In genomic region chr13:112395022-112395421, GRCh38 we compare ENCODE assay signal across 11 cellular contexts. TPM values are rescaled to one million over a fixed set of nuclear protein-coding genes. Genes with fewer than 3 reads are reported as not detected.
A peak's percentile ranks its signal among the peaks of the same experiment; 100 is the strongest.
DNase-seq lines count a peak whose midpoint lies in the region; ATAC-seq and TF ChIP-seq lines count a peak whose summit lies in the region.
"Not testable (repeated sequence)": the region's sequence is repeated elsewhere in the genome, so short reads cannot be mapped to it uniquely, and the experiment has no call there.
"Had no signal": no experiment of that assay in that cellular context is flagged by ENCODE, and none has a peak within 500 bp of the region (broad histone marks: within the 10 kb centered on the region; RNA-seq: fewer than 3 reads in every experiment).

No MANE protein-coding gene starts in this region.

- POLR2A ChIA-PET in HCT116 (lab: Charles Lee) (interaction anchor here (1.7 kb wide), 1 partner anchor 1440 kb away, joined by 6 read pairs; no protein-coding TSS in a partner anchor), Panc1 (lab: Charles Lee) (interaction anchor here (0.7 kb wide), 1 partner anchor 1512 kb away, joined by 3 read pairs; no protein-coding TSS in a partner anchor)

- not testable (repeated sequence) for H3K79me2 ChIP-seq in HCT116 (ENCODE audit: insufficient read depth, low read length)

- not testable (repeated sequence) for H3K4me2 ChIP-seq in HCT116 (ENCODE audit: low read length)

- not testable (repeated sequence) for TF ChIP-seq RAD21 in HCT116 (IDR thresholded peaks at IDR 0.05; ENCODE audit: low read depth)

- H3K27ac Mint-ChIP-seq in stimulated activated effector memory CD8-positive, alpha-beta T cell treated with anti-CD3 and anti-CD28 coated beads, Interleukin-12 subunit alpha, Interleukin-12 subunit beta, amount 100 ng/mL, for 72 hours = not testable (repeated sequence)

- H3K9me2 ChIP-seq in HCT116 (ENCODE audit: insufficient read depth) = not testable (repeated sequence)

- ATAC-seq in HCT116 = peak; percentile 77
- ATAC-seq in Panc1 = peak; percentile 65
- ATAC-seq in activated CD4-positive, CD25-positive, alpha-beta regulatory T cell treated with anti-CD3 and anti-CD28 coated beads, Interleukin-2, amount 50 U/mL, for 24 hours = peak; percentile 65 to 80
- peak; percentile 31 for ATAC-seq in mucosa of descending colon
- peak; percentile 40 for ATAC-seq in stimulated activated effector memory CD8-positive, alpha-beta T cell treated with anti-CD3 and anti-CD28 coated beads, Interleukin-12 subunit alpha, Interleukin-12 subunit beta, amount 100 ng/mL, for 72 hours

- not testable (repeated sequence) for H4K20me1 ChIP-seq in HCT116 (ENCODE audit: insufficient read depth)

- H3K9ac ChIP-seq in HCT116 (ENCODE audit: low read length) = not testable (repeated sequence)

- H3K4me1 Mint-ChIP-seq in stimulated activated effector memory CD8-positive, alpha-beta T cell treated with anti-CD3 and anti-CD28 coated beads, Interleukin-12 subunit alpha, Interleukin-12 subunit beta, amount 100 ng/mL, for 72 hours = not testable (repeated sequence)

- H3K4me3 ChIP-seq in HCT116 (replicated peaks in 1 of 2; ENCODE audit: low read depth in 1 of 2, low read length in 2 of 2); Panc1 (ENCODE audit: low read depth in 2 of 2, low read length in 2 of 2); foreskin fibroblast (ENCODE audit: low read depth in 1 of 2, low read length in 2 of 2); mucosa of descending colon: not testable (repeated sequence)

- in situ Hi-C loops in Caki2 (cut with HindIII; ENCODE audit: low pct_unique_long_range_greater_than_20kb, low sequenced_read_pairs); Panc1 (cut with HindIII; ENCODE audit: low pct_unique_long_range_greater_than_20kb, low sequenced_read_pairs): not testable (repeated sequence)

- DNase-seq in Caki2 (ENCODE audit: low read depth) = peak; percentile 2
- DNase-seq in HCT116 (ENCODE audit: low read depth, low spot score); Panc1 (ENCODE audit: low read depth, low spot score); mucosa of descending colon; stimulated activated effector memory CD8-positive, alpha-beta T cell treated with anti-CD3 and anti-CD28 coated beads, Interleukin-12 subunit alpha, Interleukin-12 subunit beta, amount 100 ng/mL, for 72 hours (ENCODE audit: low spot score in 2 of 2): not testable (repeated sequence)
- peak; percentile 5 for DNase-seq in astrocyte of the hippocampus (ENCODE audit: low read depth, low spot score)
- peak; percentile 6 to 35 for DNase-seq in foreskin fibroblast

- not testable (repeated sequence) for H3K4me3 Mint-ChIP-seq in stimulated activated effector memory CD8-positive, alpha-beta T cell treated with anti-CD3 and anti-CD28 coated beads, Interleukin-12 subunit alpha, Interleukin-12 subunit beta, amount 100 ng/mL, for 72 hours

- TF ChIP-seq CTCF in HCT116 (IDR thresholded peaks at IDR 0.05 in 2 of 3, conservative IDR thresholded peaks at IDR 0.05 in 1 of 3; ENCODE audit: borderline replicate concordance in 1 of 3, insufficient read depth in 1 of 3, low read depth in 2 of 3, low read length in 2 of 3); Panc1 (IDR thresholded peaks at IDR 0.05); foreskin fibroblast (IDR thresholded peaks at IDR 0.05; ENCODE audit: low read depth, low read length); mucosa of descending colon (IDR thresholded peaks at IDR 0.05): not testable (repeated sequence)

- H3K4me1 ChIP-seq in HCT116 (ENCODE audit: control insufficient read depth in 1 of 2, insufficient read depth in 2 of 2, low read length in 2 of 2); Panc1 (ENCODE audit: control insufficient read depth, insufficient read depth, low read length); mucosa of descending colon (ENCODE audit: low read depth): not testable (repeated sequence)

- RAD21 ChIA-PET in HCT116 (lab: Charles Lee; ENCODE audit: low non-redundant PET in 1 of 2, low total read pairs in 2 of 2, uncharacterized antibody in 2 of 2, unreplicated experiment in 2 of 2) = not testable (repeated sequence)

- TF ChIP-seq POLR2A in HCT116 (IDR thresholded peaks at IDR 0.05; ENCODE audit: borderline replicate concordance, extremely low read depth, insufficient read depth, insufficient read length) = not testable (repeated sequence)

- not testable (repeated sequence) for H3K27ac ChIP-seq in HCT116 (ENCODE audit: low read depth, low read length); Panc1 (ENCODE audit: low read length)

- intact Hi-C loops in HCT116 (cut with micrococcal nuclease); Panc1 (cut with micrococcal nuclease; ENCODE audit: unreplicated experiment); mucosa of descending colon (cut with DNase I, micrococcal nuclease): not testable (repeated sequence)

- not testable (repeated sequence) for H3K9me3 ChIP-seq in HCT116 (ENCODE audit: control insufficient read depth in 1 of 2, insufficient read depth in 1 of 2, low read depth in 1 of 2, low read length in 2 of 2); Panc1 (ENCODE audit: control insufficient read depth, insufficient read depth, low read depth, low read length); mucosa of descending colon

- H3K9me3 Mint-ChIP-seq in stimulated activated effector memory CD8-positive, alpha-beta T cell treated with anti-CD3 and anti-CD28 coated beads, Interleukin-12 subunit alpha, Interleukin-12 subunit beta, amount 100 ng/mL, for 72 hours = not testable (repeated sequence)

- not testable (repeated sequence) for H3K36me3 Mint-ChIP-seq in stimulated activated effector memory CD8-positive, alpha-beta T cell treated with anti-CD3 and anti-CD28 coated beads, Interleukin-12 subunit alpha, Interleukin-12 subunit beta, amount 100 ng/mL, for 72 hours

- not testable (repeated sequence) for H3K27me3 ChIP-seq in HCT116 (ENCODE audit: insufficient read depth, low read length); Panc1 (ENCODE audit: control insufficient read depth, insufficient read depth, low read length)

- H2AFZ ChIP-seq in HCT116 (ENCODE audit: low read depth, low read length, poor library complexity, severe bottlenecking) = not testable (repeated sequence)

- H3K36me3 ChIP-seq in HCT116 (ENCODE audit: control insufficient read depth in 1 of 2, insufficient read depth in 2 of 2, low read length in 2 of 2); Panc1 (ENCODE audit: control insufficient read depth, insufficient read depth, low read length); mucosa of descending colon (ENCODE audit: low read depth): not testable (repeated sequence)

- CTCF ChIA-PET in HCT116 (lab: Charles Lee); Panc1 (lab: Charles Lee): not testable (repeated sequence)

- not testable (repeated sequence) for BruUV-seq in HCT116 (replicated peaks; lab: Mats Ljungman, UMichigan); Panc1 (replicated peaks; lab: Mats Ljungman, UMichigan)

RNA-seq across cellular contexts. Expression of gene SPACA7, which starts 18.9 kb away (rescaled TPM):
- not detected in 2 replicates for total RNA-seq in Caki2 (2014; rRNA removed; shearing (Covaris generic); ENCODE audit: low replicate concordance)
- total RNA-seq in HCT116 (2021; ENCODE audit: unreplicated experiment) = not detected
- not detected in 2 replicates for polyA plus RNA-seq in HCT116 (2012)
- not detected for total RNA-seq in Panc1 (2021; ENCODE audit: unreplicated experiment)
- polyA plus RNA-seq in Panc1 (2012; ENCODE audit: insufficient read length) = not detected
- not detected for total RNA-seq in mucosa of descending colon
- total RNA-seq: A673, H7, Peyer's patch had no signal
